Comparison of ENCODE assay signal across 21 cellular contexts in the genomic region with DNA sequence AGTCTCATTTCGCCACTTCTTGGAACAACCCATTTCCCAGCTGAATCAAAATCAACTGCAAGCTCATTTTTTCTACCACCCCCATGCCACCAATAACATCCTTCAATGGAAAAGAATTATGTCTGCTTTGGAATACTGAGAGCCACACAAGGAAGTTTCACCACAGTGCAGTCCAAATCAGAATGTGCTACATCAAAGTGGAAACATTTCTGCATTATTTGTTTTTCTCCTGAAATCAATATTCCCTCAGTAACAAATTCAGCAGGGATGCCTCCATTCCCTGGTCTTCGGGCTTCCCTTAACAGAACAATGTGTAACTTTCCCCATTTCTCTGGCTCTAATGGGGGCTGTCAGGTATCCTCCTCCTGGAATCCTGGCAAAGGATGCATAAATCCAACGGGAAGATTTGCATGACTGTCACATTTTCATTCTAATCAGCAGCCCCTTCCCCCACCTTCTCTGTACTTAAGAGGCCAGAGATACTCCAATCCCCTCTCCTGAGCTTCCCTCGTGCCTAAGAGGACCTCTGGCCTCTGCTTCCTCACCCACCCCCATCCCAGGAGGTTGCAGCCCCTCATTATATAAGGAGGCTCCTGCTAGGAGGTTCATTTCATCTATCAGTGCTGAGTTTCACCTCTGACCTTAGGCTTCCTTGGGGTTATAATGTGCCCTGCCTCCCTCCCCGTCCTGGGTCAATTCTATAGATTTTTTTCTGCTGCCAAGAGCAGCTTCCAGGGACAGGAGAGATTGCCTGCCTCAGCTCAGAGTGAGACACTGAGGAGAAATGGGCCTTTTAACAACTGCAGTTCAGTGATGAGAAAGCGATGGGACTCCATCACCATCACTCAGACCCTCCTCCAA.
DNase-seq lines count a peak whose midpoint lies in the region; ATAC-seq and TF ChIP-seq lines count a peak whose summit lies in the region.
"Had no signal": no experiment of that assay in that cellular context is flagged by ENCODE, and none has a peak within 500 bp of the region (broad histone marks: within the 10 kb centered on the region; RNA-seq: fewer than 3 reads in every experiment).

No MANE protein-coding gene starts in this region.

- H3K4me3 Mint-ChIP-seq in WTC11 = no peak overlapping the region
- no peak overlapping the region for H3K4me3 Mint-ChIP-seq in CD4-positive, alpha-beta T cell
- H3K4me3 Mint-ChIP-seq: CD4-positive, CD25-positive, alpha-beta regulatory T cell; IgD-negative memory B cell had no signal

- no peaks in the 10 kb centered on the region for H3K9me3 ChIP-seq in HUES64 (ENCODE audit: insufficient read depth, low read depth, low read length)
- no peaks in the 10 kb centered on the region for H3K9me3 ChIP-seq in iPS-20b (ENCODE audit: insufficient read depth, low read depth, low read length)
- no peaks in the 10 kb centered on the region for H3K9me3 ChIP-seq in neuron (ENCODE audit: low read length)
- H3K9me3 ChIP-seq in CD4-positive, alpha-beta T cell (ENCODE audit: control insufficient read depth, low read length) = no peaks in the 10 kb centered on the region
- H3K9me3 ChIP-seq: HAP-1, SJCRH30 had no signal

- H3K9ac ChIP-seq in HUES64 (ENCODE audit: low read depth, low read length) = peak overlapping the region; percentile 33; the same call in 1 of the 2 replicates
- peak overlapping the region; percentile 46; the same call in 1 of the 2 replicates for H3K9ac ChIP-seq in iPS-20b (ENCODE audit: low read depth, low read length)

- no peak for TF ChIP-seq CTCF in WTC11 (IDR thresholded peaks at IDR 0.05)
- no peak for TF ChIP-seq CTCF in CD4-positive, alpha-beta T cell (IDR thresholded peaks at IDR 0.05)

- no peak overlapping the region for H3K27ac Mint-ChIP-seq in WTC11
- H3K27ac Mint-ChIP-seq in CD4-positive, alpha-beta T cell = no peak overlapping the region
- H3K27ac Mint-ChIP-seq: IgD-negative memory B cell had no signal

- H3K27ac ChIP-seq in HUES64 (ENCODE audit: low read depth, low read length) (0 out of 2 replicates have a peak overlapping the region, but pooled peaks have one; percentile 23), iPS-20b (ENCODE audit: low read length) (no peak overlapping the region)
- no peak overlapping the region for H3K27ac ChIP-seq in CD4-positive, alpha-beta T cell (ENCODE audit: low read depth, low read length)
- H3K27ac ChIP-seq: SJCRH30 had no signal

- H3K4me1 Mint-ChIP-seq in WTC11 = peaks cover 21% of the 10 kb centered on the region
- H3K4me1 Mint-ChIP-seq in CD4-positive, alpha-beta T cell (ENCODE audit: low read depth) = no peaks in the 10 kb centered on the region
- H3K4me1 Mint-ChIP-seq: CD4-positive, CD25-positive, alpha-beta regulatory T cell had no signal

- peaks cover 6% of the 10 kb centered on the region for H3K9me3 Mint-ChIP-seq in WTC11
- no peaks in the 10 kb centered on the region for H3K9me3 Mint-ChIP-seq in CD4-positive, alpha-beta T cell

- intact Hi-C loops in CD4-positive, alpha-beta T cell (cut with DNase I, micrococcal nuclease) = no loop called here

- no peak overlapping the region for H3K4me3 ChIP-seq in HUES64 (ENCODE audit: low read length)
- peak overlapping the region; percentile 25; the same call in 1 of the 2 replicates for H3K4me3 ChIP-seq in iPS-20b (ENCODE audit: low read length)
- peak overlapping the region; percentile 27 for H3K4me3 ChIP-seq in neuron (ENCODE audit: low read length)
- H3K4me3 ChIP-seq: HAP-1, SJCRH30 had no signal

- no peaks in the 10 kb centered on the region for H3K36me3 Mint-ChIP-seq in WTC11
- no peaks in the 10 kb centered on the region for H3K36me3 Mint-ChIP-seq in CD4-positive, alpha-beta T cell (ENCODE audit: low read depth)
- H3K36me3 Mint-ChIP-seq: CD4-positive, CD25-positive, alpha-beta regulatory T cell had no signal

- peak; percentile 76 for ATAC-seq in WTC11
- no peak for ATAC-seq in CD4-positive, alpha-beta T cell (ENCODE audit: poor library complexity)

- WGBS in HUES64 = 54% methylated on average over 6 of the region's 6 CpGs

- H3K27me3 ChIP-seq in HUES64 (ENCODE audit: insufficient read depth, low read length) = no peaks in the 10 kb centered on the region
- H3K27me3 ChIP-seq in iPS-20b (ENCODE audit: insufficient read depth, low read length) = no peaks in the 10 kb centered on the region
- no peaks in the 10 kb centered on the region for H3K27me3 ChIP-seq in neuron (ENCODE audit: insufficient read depth, low read length)
- no peaks in the 10 kb centered on the region for H3K27me3 ChIP-seq in CD4-positive, alpha-beta T cell (ENCODE audit: control insufficient read depth, insufficient read depth, low read length)

- no peak for DNase-seq in WTC11 (ENCODE audit: low spot score)
- no peak for DNase-seq in NCI-H510A (lab: John Stamatoyannopoulos, UW)
- DNase-seq in NCI-H446 (lab: John Stamatoyannopoulos, UW) = no peak
- DNase-seq in CD4-positive, alpha-beta T cell = no peak
- DNase-seq in NCI-H1417 treated with DMSO at 0.1 percent for 48 hours (lab: John Stamatoyannopoulos, UW) = no peak
- DNase-seq: CD4-positive, CD25-positive, alpha-beta regulatory T cell; COR-L47; DMS79; MV-4-11; NCI-H1105 treated with DMSO at 0.1 percent for 48 hours; NCI-H1694; NCI-H2081 treated with DMSO at 0.1 percent for 48 hours; NCI-H2171 treated with DMSO at 0.1 percent for 48 hours; NCI-H446 treated with DMSO at 0.1 percent for 48 hours; NCI-H774; SJCRH30 had no signal

- H3K4me1 ChIP-seq in HUES64 (ENCODE audit: insufficient read depth, low read length) (peaks cover 14% of the 10 kb centered on the region), iPS-20b (ENCODE audit: insufficient read depth, low read length) (peaks cover 17% of the 10 kb centered on the region), neuron (ENCODE audit: insufficient read depth, low read length) (peaks cover 23% of the 10 kb centered on the region)
- H3K4me1 ChIP-seq: HAP-1, SJCRH30 had no signal

- POLR2A ChIA-PET in WTC11 (lab: Charles Lee) = interaction anchor here (1.3 kb wide), 1 partner anchor 12 kb away, joined by 3 read pairs; no protein-coding TSS in a partner anchor
- POLR2A ChIA-PET in CD4-positive, alpha-beta T cell (lab: Charles Lee) = interaction anchor here (0.7 kb wide), 1 partner anchor 92 kb away, joined by 3 read pairs; no protein-coding TSS in a partner anchor

- CTCF ChIA-PET in WTC11 (lab: Charles Lee) = interaction anchor here (1.6 kb wide), 1 partner anchor 7 kb away, joined by 3 read pairs; no protein-coding TSS in a partner anchor
- CTCF ChIA-PET in CD4-positive, alpha-beta T cell (lab: Charles Lee) = no interaction called here

- H3K36me3 ChIP-seq in HUES64 (ENCODE audit: insufficient read depth, low read length) (no peaks in the 10 kb centered on the region), iPS-20b (ENCODE audit: insufficient read depth, low read depth, low read length) (no peaks in the 10 kb centered on the region), neuron (ENCODE audit: insufficient read depth, low read length) (no peaks in the 10 kb centered on the region)
- H3K36me3 ChIP-seq: HAP-1, SJCRH30 had no signal

- H3K27me3 Mint-ChIP-seq in WTC11 (ENCODE audit: low read depth) = no peaks in the 10 kb centered on the region; the same call in 1 of the 2 replicates
- H3K27me3 Mint-ChIP-seq in CD4-positive, alpha-beta T cell = no peaks in the 10 kb centered on the region
- H3K27me3 Mint-ChIP-seq: CD4-positive, CD25-positive, alpha-beta regulatory T cell; IgD-negative memory B cell had no signal

- H2AFZ ChIP-seq in neuron (ENCODE audit: low read depth, low read length) = peak overlapping the region; percentile 35

TF ChIP-seq in WTC11, 78 proteins besides CTCF, POLR2A, EP300 and RAD21:
- TF ChIP-seq, protein P1, sequence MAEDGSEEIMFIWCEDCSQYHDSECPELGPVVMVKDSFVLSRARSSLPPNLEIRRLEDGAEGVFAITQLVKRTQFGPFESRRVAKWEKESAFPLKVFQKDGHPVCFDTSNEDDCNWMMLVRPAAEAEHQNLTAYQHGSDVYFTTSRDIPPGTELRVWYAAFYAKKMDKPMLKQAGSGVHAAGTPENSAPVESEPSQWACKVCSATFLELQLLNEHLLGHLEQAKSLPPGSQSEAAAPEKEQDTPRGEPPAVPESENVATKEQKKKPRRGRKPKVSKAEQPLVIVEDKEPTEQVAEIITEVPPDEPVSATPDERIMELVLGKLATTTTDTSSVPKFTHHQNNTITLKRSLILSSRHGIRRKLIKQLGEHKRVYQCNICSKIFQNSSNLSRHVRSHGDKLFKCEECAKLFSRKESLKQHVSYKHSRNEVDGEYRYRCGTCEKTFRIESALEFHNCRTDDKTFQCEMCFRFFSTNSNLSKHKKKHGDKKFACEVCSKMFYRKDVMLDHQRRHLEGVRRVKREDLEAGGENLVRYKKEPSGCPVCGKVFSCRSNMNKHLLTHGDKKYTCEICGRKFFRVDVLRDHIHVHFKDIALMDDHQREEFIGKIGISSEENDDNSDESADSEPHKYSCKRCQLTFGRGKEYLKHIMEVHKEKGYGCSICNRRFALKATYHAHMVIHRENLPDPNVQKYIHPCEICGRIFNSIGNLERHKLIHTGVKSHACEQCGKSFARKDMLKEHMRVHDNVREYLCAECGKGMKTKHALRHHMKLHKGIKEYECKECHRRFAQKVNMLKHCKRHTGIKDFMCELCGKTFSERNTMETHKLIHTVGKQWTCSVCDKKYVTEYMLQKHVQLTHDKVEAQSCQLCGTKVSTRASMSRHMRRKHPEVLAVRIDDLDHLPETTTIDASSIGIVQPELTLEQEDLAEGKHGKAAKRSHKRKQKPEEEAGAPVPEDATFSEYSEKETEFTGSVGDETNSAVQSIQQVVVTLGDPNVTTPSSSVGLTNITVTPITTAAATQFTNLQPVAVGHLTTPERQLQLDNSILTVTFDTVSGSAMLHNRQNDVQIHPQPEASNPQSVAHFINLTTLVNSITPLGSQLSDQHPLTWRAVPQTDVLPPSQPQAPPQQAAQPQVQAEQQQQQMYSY (CRISPR knock-in tag; IDR thresholded peaks at IDR 0.05) = peak; percentile 70
- TF ChIP-seq FOXJ3 (CRISPR knock-in tag; IDR thresholded peaks at IDR 0.05; ENCODE audit: borderline replicate concordance) = no peak
